ENCODE assay signal across 1 cellular context in the genomic region with DNA sequence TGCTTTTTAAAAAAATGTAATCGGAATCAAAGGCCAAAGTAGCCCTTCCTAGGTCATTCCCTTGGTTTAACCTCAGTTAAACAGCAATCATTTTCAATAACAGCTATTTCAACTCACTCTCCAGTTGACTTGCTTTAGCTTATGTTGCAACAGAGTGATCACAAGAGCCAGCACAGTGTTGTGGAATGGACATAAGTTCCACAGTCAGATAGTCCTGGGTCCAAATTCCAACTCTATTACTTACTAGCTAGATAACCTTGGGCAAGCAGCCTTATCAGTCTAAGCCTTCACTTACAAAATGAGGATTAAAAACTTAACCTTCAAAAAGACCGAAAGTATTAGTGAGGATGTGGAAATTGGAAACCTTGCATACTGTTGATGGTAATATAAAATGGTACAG.
TF ChIP-seq lines count a peak whose summit lies in the region.

No MANE protein-coding gene starts in this region.

TF ChIP-seq in HepG2, 621 proteins besides CTCF, POLR2A, EP300 and RAD21 (continued from another document and continues in another):
- TF ChIP-seq, protein P1, sequence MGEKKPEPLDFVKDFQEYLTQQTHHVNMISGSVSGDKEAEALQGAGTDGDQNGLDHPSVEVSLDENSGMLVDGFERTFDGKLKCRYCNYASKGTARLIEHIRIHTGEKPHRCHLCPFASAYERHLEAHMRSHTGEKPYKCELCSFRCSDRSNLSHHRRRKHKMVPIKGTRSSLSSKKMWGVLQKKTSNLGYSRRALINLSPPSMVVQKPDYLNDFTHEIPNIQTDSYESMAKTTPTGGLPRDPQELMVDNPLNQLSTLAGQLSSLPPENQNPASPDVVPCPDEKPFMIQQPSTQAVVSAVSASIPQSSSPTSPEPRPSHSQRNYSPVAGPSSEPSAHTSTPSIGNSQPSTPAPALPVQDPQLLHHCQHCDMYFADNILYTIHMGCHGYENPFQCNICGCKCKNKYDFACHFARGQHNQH (CRISPR knock-in tag; IDR thresholded peaks at IDR 0.05), result peak; percentile 56; the same call in 1 of the 2 replicates
- TF ChIP-seq ZNF558 (CRISPR knock-in tag; IDR thresholded peaks at IDR 0.05; ENCODE audit: borderline replicate concordance) (no peak), CEBPG (CRISPR knock-in tag; IDR thresholded peaks at IDR 0.05) (peak; percentile 95), MATR3 (CRISPR knock-in tag; IDR thresholded peaks at IDR 0.05) (no peak), ZNF264 (CRISPR knock-in tag; IDR thresholded peaks at IDR 0.05) (peak; percentile 43; the same call in 1 of the 2 replicates), ZNF614 (CRISPR knock-in tag; IDR thresholded peaks at IDR 0.05; ENCODE audit: borderline replicate concordance) (no peak), TAF1 (CRISPR knock-in tag; IDR thresholded peaks at IDR 0.05) (no peak; the same call in 1 of the 2 replicates), MAF1 (CRISPR knock-in tag; IDR thresholded peaks at IDR 0.05; ENCODE audit: borderline replicate concordance) (no peak), SALL1 (CRISPR knock-in tag; IDR thresholded peaks at IDR 0.05) (peak; percentile 89; the same call in 1 of the 2 replicates), ARNT2 (CRISPR knock-in tag; IDR thresholded peaks at IDR 0.05; ENCODE audit: low read depth) (no peak), SCMH1 (CRISPR knock-in tag; IDR thresholded peaks at IDR 0.05; ENCODE audit: borderline replicate concordance) (no peak), SIX4 (CRISPR knock-in tag; IDR thresholded peaks at IDR 0.05) (peak; percentile 80; the same call in 1 of the 2 replicates), SOX5 (CRISPR knock-in tag; IDR thresholded peaks at IDR 0.05; ENCODE audit: borderline replicate concordance) (peak; percentile 82), ZNF232 (CRISPR knock-in tag; IDR thresholded peaks at IDR 0.05; ENCODE audit: borderline replicate concordance) (0 out of 2 replicates have a peak, but pooled peaks have one; percentile 57), CHCHD3 (CRISPR knock-in tag; IDR thresholded peaks at IDR 0.05) (no peak), ZNF775 (CRISPR knock-in tag; IDR thresholded peaks at IDR 0.05; ENCODE audit: borderline replicate concordance) (no peak), ZBTB7A (CRISPR knock-in tag; IDR thresholded peaks at IDR 0.05) (no peak), HNF4A (CRISPR knock-in tag; IDR thresholded peaks at IDR 0.05) (peak; percentile 97)
- TF ChIP-seq, protein P2, sequence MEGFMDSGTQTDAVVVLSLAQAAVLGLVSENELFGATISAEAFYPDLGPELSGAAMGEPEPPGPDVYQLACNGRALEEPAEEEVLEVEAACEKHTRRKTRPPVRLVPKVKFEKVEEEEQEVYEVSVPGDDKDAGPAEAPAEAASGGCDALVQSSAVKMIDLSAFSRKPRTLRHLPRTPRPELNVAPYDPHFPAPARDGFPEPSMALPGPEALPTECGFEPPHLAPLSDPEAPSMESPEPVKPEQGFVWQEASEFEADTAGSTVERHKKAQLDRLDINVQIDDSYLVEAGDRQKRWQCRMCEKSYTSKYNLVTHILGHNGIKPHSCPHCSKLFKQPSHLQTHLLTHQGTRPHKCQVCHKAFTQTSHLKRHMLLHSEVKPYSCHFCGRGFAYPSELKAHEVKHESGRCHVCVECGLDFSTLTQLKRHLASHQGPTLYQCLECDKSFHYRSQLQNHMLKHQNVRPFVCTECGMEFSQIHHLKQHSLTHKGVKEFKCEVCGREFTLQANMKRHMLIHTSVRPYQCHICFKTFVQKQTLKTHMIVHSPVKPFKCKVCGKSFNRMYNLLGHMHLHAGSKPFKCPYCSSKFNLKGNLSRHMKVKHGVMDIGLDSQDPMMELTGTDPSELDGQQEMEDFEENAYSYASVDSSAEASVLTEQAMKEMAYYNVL (CRISPR knock-in tag; IDR thresholded peaks at IDR 0.05; ENCODE audit: borderline replicate concordance), result peak; percentile 53; the same call in 1 of the 2 replicates
- TF ChIP-seq, protein P3, sequence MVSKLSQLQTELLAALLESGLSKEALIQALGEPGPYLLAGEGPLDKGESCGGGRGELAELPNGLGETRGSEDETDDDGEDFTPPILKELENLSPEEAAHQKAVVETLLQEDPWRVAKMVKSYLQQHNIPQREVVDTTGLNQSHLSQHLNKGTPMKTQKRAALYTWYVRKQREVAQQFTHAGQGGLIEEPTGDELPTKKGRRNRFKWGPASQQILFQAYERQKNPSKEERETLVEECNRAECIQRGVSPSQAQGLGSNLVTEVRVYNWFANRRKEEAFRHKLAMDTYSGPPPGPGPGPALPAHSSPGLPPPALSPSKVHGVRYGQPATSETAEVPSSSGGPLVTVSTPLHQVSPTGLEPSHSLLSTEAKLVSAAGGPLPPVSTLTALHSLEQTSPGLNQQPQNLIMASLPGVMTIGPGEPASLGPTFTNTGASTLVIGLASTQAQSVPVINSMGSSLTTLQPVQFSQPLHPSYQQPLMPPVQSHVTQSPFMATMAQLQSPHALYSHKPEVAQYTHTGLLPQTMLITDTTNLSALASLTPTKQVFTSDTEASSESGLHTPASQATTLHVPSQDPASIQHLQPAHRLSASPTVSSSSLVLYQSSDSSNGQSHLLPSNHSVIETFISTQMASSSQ (IDR thresholded peaks at IDR 0.05; ENCODE audit: low read depth), result peak; percentile 79
- TF ChIP-seq, protein P3 (CRISPR knock-in tag; IDR thresholded peaks at IDR 0.05; ENCODE audit: borderline replicate concordance), result peak; percentile 91; the same call in 1 of the 2 replicates
- TF ChIP-seq, protein P4, sequence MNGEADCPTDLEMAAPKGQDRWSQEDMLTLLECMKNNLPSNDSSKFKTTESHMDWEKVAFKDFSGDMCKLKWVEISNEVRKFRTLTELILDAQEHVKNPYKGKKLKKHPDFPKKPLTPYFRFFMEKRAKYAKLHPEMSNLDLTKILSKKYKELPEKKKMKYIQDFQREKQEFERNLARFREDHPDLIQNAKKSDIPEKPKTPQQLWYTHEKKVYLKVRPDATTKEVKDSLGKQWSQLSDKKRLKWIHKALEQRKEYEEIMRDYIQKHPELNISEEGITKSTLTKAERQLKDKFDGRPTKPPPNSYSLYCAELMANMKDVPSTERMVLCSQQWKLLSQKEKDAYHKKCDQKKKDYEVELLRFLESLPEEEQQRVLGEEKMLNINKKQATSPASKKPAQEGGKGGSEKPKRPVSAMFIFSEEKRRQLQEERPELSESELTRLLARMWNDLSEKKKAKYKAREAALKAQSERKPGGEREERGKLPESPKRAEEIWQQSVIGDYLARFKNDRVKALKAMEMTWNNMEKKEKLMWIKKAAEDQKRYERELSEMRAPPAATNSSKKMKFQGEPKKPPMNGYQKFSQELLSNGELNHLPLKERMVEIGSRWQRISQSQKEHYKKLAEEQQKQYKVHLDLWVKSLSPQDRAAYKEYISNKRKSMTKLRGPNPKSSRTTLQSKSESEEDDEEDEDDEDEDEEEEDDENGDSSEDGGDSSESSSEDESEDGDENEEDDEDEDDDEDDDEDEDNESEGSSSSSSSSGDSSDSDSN (CRISPR knock-in tag; IDR thresholded peaks at IDR 0.05), result no peak
- TF ChIP-seq, protein P5, sequence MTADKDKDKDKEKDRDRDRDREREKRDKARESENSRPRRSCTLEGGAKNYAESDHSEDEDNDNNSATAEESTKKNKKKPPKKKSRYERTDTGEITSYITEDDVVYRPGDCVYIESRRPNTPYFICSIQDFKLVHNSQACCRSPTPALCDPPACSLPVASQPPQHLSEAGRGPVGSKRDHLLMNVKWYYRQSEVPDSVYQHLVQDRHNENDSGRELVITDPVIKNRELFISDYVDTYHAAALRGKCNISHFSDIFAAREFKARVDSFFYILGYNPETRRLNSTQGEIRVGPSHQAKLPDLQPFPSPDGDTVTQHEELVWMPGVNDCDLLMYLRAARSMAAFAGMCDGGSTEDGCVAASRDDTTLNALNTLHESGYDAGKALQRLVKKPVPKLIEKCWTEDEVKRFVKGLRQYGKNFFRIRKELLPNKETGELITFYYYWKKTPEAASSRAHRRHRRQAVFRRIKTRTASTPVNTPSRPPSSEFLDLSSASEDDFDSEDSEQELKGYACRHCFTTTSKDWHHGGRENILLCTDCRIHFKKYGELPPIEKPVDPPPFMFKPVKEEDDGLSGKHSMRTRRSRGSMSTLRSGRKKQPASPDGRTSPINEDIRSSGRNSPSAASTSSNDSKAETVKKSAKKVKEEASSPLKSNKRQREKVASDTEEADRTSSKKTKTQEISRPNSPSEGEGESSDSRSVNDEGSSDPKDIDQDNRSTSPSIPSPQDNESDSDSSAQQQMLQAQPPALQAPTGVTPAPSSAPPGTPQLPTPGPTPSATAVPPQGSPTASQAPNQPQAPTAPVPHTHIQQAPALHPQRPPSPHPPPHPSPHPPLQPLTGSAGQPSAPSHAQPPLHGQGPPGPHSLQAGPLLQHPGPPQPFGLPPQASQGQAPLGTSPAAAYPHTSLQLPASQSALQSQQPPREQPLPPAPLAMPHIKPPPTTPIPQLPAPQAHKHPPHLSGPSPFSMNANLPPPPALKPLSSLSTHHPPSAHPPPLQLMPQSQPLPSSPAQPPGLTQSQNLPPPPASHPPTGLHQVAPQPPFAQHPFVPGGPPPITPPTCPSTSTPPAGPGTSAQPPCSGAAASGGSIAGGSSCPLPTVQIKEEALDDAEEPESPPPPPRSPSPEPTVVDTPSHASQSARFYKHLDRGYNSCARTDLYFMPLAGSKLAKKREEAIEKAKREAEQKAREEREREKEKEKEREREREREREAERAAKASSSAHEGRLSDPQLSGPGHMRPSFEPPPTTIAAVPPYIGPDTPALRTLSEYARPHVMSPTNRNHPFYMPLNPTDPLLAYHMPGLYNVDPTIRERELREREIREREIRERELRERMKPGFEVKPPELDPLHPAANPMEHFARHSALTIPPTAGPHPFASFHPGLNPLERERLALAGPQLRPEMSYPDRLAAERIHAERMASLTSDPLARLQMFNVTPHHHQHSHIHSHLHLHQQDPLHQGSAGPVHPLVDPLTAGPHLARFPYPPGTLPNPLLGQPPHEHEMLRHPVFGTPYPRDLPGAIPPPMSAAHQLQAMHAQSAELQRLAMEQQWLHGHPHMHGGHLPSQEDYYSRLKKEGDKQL (CRISPR knock-in tag; IDR thresholded peaks at IDR 0.05; ENCODE audit: low read depth), result peak; percentile 56
- TF ChIP-seq, protein P6, sequence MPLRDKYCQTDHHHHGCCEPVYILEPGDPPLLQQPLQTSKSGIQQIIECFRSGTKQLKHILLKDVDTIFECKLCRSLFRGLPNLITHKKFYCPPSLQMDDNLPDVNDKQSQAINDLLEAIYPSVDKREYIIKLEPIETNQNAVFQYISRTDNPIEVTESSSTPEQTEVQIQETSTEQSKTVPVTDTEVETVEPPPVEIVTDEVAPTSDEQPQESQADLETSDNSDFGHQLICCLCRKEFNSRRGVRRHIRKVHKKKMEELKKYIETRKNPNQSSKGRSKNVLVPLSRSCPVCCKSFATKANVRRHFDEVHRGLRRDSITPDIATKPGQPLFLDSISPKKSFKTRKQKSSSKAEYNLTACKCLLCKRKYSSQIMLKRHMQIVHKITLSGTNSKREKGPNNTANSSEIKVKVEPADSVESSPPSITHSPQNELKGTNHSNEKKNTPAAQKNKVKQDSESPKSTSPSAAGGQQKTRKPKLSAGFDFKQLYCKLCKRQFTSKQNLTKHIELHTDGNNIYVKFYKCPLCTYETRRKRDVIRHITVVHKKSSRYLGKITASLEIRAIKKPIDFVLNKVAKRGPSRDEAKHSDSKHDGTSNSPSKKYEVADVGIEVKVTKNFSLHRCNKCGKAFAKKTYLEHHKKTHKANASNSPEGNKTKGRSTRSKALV (CRISPR knock-in tag; IDR thresholded peaks at IDR 0.05), result no peak
- TF ChIP-seq, protein P7, sequence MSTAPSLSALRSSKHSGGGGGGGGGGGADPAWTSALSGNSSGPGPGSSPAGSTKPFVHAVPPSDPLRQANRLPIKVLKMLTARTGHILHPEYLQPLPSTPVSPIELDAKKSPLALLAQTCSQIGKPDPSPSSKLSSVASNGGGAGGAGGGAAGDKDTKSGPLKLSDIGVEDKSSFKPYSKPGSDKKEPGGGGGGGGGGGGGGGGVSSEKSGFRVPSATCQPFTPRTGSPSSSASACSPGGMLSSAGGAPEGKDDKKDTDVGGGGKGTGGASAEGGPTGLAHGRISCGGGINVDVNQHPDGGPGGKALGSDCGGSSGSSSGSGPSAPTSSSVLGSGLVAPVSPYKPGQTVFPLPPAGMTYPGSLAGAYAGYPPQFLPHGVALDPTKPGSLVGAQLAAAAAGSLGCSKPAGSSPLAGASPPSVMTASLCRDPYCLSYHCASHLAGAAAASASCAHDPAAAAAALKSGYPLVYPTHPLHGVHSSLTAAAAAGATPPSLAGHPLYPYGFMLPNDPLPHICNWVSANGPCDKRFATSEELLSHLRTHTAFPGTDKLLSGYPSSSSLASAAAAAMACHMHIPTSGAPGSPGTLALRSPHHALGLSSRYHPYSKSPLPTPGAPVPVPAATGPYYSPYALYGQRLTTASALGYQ (CRISPR knock-in tag; IDR thresholded peaks at IDR 0.05), result peak; percentile 73; the same call in 1 of the 2 replicates
- TF ChIP-seq, protein P8, sequence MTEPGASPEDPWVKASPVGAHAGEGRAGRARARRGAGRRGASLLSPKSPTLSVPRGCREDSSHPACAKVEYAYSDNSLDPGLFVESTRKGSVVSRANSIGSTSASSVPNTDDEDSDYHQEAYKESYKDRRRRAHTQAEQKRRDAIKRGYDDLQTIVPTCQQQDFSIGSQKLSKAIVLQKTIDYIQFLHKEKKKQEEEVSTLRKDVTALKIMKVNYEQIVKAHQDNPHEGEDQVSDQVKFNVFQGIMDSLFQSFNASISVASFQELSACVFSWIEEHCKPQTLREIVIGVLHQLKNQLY (CRISPR knock-in tag; IDR thresholded peaks at IDR 0.05), result peak; percentile 80; the same call in 1 of the 2 replicates
